In genomic region chr5:54171645-54172384, GRCh38 we compare ENCODE assay signal across 10 cellular contexts.
A peak's percentile ranks its signal among the peaks of the same experiment; 100 is the strongest.
DNase-seq lines count a peak whose midpoint lies in the region; ATAC-seq, FAIRE-seq and TF ChIP-seq lines count a peak whose summit lies in the region.
"Had no signal": no experiment of that assay in that cellular context is flagged by ENCODE, and none has a peak within 500 bp of the region (broad histone marks: within the 10 kb centered on the region; RNA-seq: fewer than 3 reads in every experiment).

No MANE protein-coding gene starts in this region.

- H3K27me3 ChIP-seq in SU-DHL-6 (ENCODE audit: low read length) (no peaks in the 10 kb centered on the region), HepG2 (ENCODE audit: control insufficient read depth in 1 of 2, insufficient read depth in 2 of 2, low read length in 2 of 2) (no peaks in the 10 kb centered on the region), sigmoid colon (no peaks in the 10 kb centered on the region)
- H3K27me3 ChIP-seq: ascending aorta had no signal

- in situ Hi-C loops in HepG2 (cut with HindIII; ENCODE audit: extremely low pct_ligation_motif_present, low pct_unique_long_range_greater_than_20kb): no loop called here

- H2AFZ ChIP-seq in SU-DHL-6 (ENCODE audit: low read depth, low read length, severe bottlenecking): no peak overlapping the region
- H2AFZ ChIP-seq in HepG2 (ENCODE audit: low read length): no peak overlapping the region

- H3K9me2 ChIP-seq in SU-DHL-6 (replicated peaks; ENCODE audit: insufficient read depth, low read length): no peaks in the 10 kb centered on the region

- H4K20me1 ChIP-seq in SU-DHL-6 (ENCODE audit: low read depth, low read length): no peaks in the 10 kb centered on the region
- H4K20me1 ChIP-seq in HepG2 (ENCODE audit: insufficient read depth, low read length): no peaks in the 10 kb centered on the region

- H3K4me3 ChIP-seq in SU-DHL-6 (ENCODE audit: insufficient read depth, low read length, poor library complexity, severe bottlenecking): peak overlapping the region; percentile 46
- no peak overlapping the region for H3K4me3 ChIP-seq in HepG2 (replicated peaks in 1 of 3; ENCODE audit: insufficient read depth in 1 of 3, low read depth in 2 of 3, low read length in 3 of 3)
- H3K4me3 ChIP-seq in sigmoid colon: no peak overlapping the region
- H3K4me3 ChIP-seq: ascending aorta had no signal

- H3K79me2 ChIP-seq in SU-DHL-6 (ENCODE audit: insufficient read depth, low read length) (peaks cover 10% of the 10 kb centered on the region; the same call in 1 of the 2 replicates), HepG2 (ENCODE audit: insufficient read depth, low read length) (no peaks in the 10 kb centered on the region)

- no peaks in the 10 kb centered on the region for H3K36me3 ChIP-seq in SU-DHL-6 (ENCODE audit: low read length)
- no peaks in the 10 kb centered on the region for H3K36me3 ChIP-seq in HepG2 (replicated peaks in 1 of 2; ENCODE audit: control insufficient read depth in 1 of 2, insufficient read depth in 2 of 2, low read length in 2 of 2)
- no peaks in the 10 kb centered on the region for H3K36me3 ChIP-seq in sigmoid colon
- H3K36me3 ChIP-seq: ascending aorta had no signal

- intact Hi-C loops in HepG2 (cut with micrococcal nuclease; ENCODE audit: unreplicated experiment): no loop called here
- intact Hi-C loops in sigmoid colon (cut with DNase I): no loop called here

- ATAC-seq in GM18505 (IDR thresholded peaks at IDR 0.05; ENCODE audit: unreplicated experiment): peak; percentile 53
- ATAC-seq in HG02943 (IDR thresholded peaks at IDR 0.05; ENCODE audit: low read depth, unreplicated experiment): peak; percentile 62
- no peak for ATAC-seq in HepG2
- ATAC-seq: right cardiac atrium had no signal

- CTCF ChIA-PET in HepG2 (lab: Yijun Ruan, JAX; ENCODE audit: low intra/inter-chr PET ratio, low total read pairs): no interaction called here

- H3K4me1 ChIP-seq in HepG2 (ENCODE audit: insufficient read depth, low read length) (0 out of 2 replicates have a peak, but pooled peaks cover 5% of the 10 kb centered on the region), sigmoid colon (no peaks in the 10 kb centered on the region)
- H3K4me1 ChIP-seq: ascending aorta had no signal

- FAIRE-seq in HepG2 (lab: Jason Lieb, UNC): no peak

- no peak for TF ChIP-seq EP300 in HepG2 (IDR thresholded peaks at IDR 0.05; ENCODE audit: low read depth in 2 of 2, low read length in 2 of 2)
- no peak for TF ChIP-seq EP300 in HepG2 (CRISPR knock-in tag; IDR thresholded peaks at IDR 0.05; ENCODE audit: borderline replicate concordance)
- no peak for TF ChIP-seq EP300 in sigmoid colon (IDR thresholded peaks at IDR 0.05)

- TF ChIP-seq RAD21 in HepG2 (CRISPR knock-in tag; IDR thresholded peaks at IDR 0.05): no peak

- WGBS in HepG2 (ENCODE audit: low lambda C conversion rate): 77% methylated on average over 6 of the region's 6 CpGs
- WGBS in sigmoid colon, 2 donors: 81 to 89% methylated on average over 6 of the region's 6 CpGs

- H3K4me2 ChIP-seq in SU-DHL-6 (ENCODE audit: low read depth, low read length, poor library complexity, severe bottlenecking) (peak overlapping the region; percentile 86), HepG2 (ENCODE audit: low read depth, low read length) (no peak overlapping the region)

- peaks cover 4% of the 10 kb centered on the region; the same call in 1 of the 2 replicates for H3F3A ChIP-seq in SU-DHL-6 (ENCODE audit: insufficient read depth)

- H3K27ac ChIP-seq in SU-DHL-6 (ENCODE audit: low read depth, low read length) (peak overlapping the region; percentile 88), HepG2 (ENCODE audit: extremely low read length, insufficient read depth, low read length) (no peak overlapping the region), sigmoid colon (no peak overlapping the region)
- H3K27ac ChIP-seq: ascending aorta, VCaP had no signal

- H3K9ac ChIP-seq in SU-DHL-6 (ENCODE audit: low read length): peak overlapping the region; percentile 55
- H3K9ac ChIP-seq in HepG2 (ENCODE audit: insufficient read depth, low read depth, low read length): no peak overlapping the region

- TF ChIP-seq POLR2A in GM18505 (IDR thresholded peaks at IDR 0.05; ENCODE audit: borderline replicate concordance, extremely low read depth, insufficient read depth, insufficient read length) (no peak), HepG2 (IDR thresholded peaks at IDR 0.05; ENCODE audit: insufficient read depth in 1 of 2, low read depth in 2 of 2, low read length in 2 of 2) (no peak), sigmoid colon (IDR thresholded peaks at IDR 0.05) (no peak)

- BruUV-seq in HepG2 (replicated peaks; lab: Mats Ljungman, UMichigan): no TSS peak

- TF ChIP-seq CTCF in SU-DHL-6 (IDR thresholded peaks at IDR 0.05; ENCODE audit: insufficient read depth, low read length, poor library complexity, severe bottlenecking) (no peak), HepG2 (CRISPR knock-in tag; IDR thresholded peaks at IDR 0.05) (no peak), sigmoid colon (IDR thresholded peaks at IDR 0.05) (no peak)

- DNase-seq in HepG2 (ENCODE audit: low spot score) (no peak), DMS153 (lab: John Stamatoyannopoulos, UW) (no peak), UCSD-AML1 (lab: John Stamatoyannopoulos, UW; ENCODE audit: unreplicated experiment) (no peak), sigmoid colon (no peak)
- DNase-seq: right cardiac atrium had no signal

- POLR2A ChIA-PET in HepG2 (lab: Yijun Ruan, JAX): no interaction called here

- no peaks in the 10 kb centered on the region for H3K9me3 ChIP-seq in SU-DHL-6 (ENCODE audit: insufficient read depth, low read length)
- no peaks in the 10 kb centered on the region for H3K9me3 ChIP-seq in HepG2 (ENCODE audit: low read length)
- no peaks in the 10 kb centered on the region for H3K9me3 ChIP-seq in sigmoid colon
- H3K9me3 ChIP-seq: ascending aorta had no signal

TF ChIP-seq in HepG2, 621 proteins besides CTCF, POLR2A, EP300 and RAD21:
- TF ChIP-seq, protein P1, sequence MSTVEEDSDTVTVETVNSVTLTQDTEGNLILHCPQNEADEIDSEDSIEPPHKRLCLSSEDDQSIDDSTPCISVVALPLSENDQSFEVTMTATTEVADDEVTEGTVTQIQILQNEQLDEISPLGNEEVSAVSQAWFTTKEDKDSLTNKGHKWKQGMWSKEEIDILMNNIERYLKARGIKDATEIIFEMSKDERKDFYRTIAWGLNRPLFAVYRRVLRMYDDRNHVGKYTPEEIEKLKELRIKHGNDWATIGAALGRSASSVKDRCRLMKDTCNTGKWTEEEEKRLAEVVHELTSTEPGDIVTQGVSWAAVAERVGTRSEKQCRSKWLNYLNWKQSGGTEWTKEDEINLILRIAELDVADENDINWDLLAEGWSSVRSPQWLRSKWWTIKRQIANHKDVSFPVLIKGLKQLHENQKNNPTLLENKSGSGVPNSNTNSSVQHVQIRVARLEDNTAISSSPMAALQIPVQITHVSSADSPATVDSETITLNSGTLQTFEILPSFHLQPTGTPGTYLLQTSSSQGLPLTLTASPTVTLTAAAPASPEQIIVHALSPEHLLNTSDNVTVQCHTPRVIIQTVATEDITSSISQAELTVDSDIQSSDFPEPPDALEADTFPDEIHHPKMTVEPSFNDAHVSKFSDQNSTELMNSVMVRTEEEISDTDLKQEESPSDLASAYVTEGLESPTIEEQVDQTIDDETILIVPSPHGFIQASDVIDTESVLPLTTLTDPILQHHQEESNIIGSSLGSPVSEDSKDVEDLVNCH (CRISPR knock-in tag; IDR thresholded peaks at IDR 0.05): no peak
- TF ChIP-seq ATF7 (IDR thresholded peaks at IDR 0.05) (peak; percentile 84), ATF7 (CRISPR knock-in tag; IDR thresholded peaks at IDR 0.05) (no peak)
